9 cellular contexts compared by ENCODE assay signal in genomic region chr12:108313609-108314331, GRCh38. TPM values are rescaled to one million over a fixed set of nuclear protein-coding genes. Genes with fewer than 3 reads are reported as not detected.
DNase-seq lines count a peak whose midpoint lies in the region; ATAC-seq and TF ChIP-seq lines count a peak whose summit lies in the region.
"Had no signal": no experiment of that assay in that cellular context is flagged by ENCODE, and none has a peak within 500 bp of the region (broad histone marks: within the 10 kb centered on the region; RNA-seq: fewer than 3 reads in every experiment).

No MANE protein-coding gene starts in this region.

- H3K4me3 ChIP-seq in astrocyte of the spinal cord (ENCODE audit: low read depth, low read length) (no peak overlapping the region), lower lobe of right lung (no peak overlapping the region), transverse colon (no peak overlapping the region)
- H3K4me3 ChIP-seq: HAP-1 had no signal

- H3K27me3 ChIP-seq in lower lobe of right lung (ENCODE audit: low read depth) (no peaks in the 10 kb centered on the region), transverse colon (no peaks in the 10 kb centered on the region)

- H3K9me3 ChIP-seq in lower lobe of right lung = no peaks in the 10 kb centered on the region
- H3K9me3 ChIP-seq in transverse colon = no peaks in the 10 kb centered on the region
- H3K9me3 ChIP-seq: HAP-1 had no signal

- DNase-seq in activated naive CD4-positive, alpha-beta T cell treated with Interleukin-2 at 50 U/mL for 16 hours = peak; percentile 12
- DNase-seq in activated naive CD4-positive, alpha-beta T cell treated with anti-CD3 and anti-CD28 coated beads, Interleukin-2, amount 50 U/mL, for 16 hours = no peak
- peak; percentile 27 for DNase-seq in astrocyte of the spinal cord (ENCODE audit: low read depth, low spot score)
- DNase-seq in lower lobe of right lung = peak; percentile 72
- peak; percentile 29 for DNase-seq in transverse colon
- no peak for DNase-seq in EL
- DNase-seq in RKO (ENCODE audit: low spot score) = no peak

- ATAC-seq in lower lobe of right lung (peak; percentile 62 to 76), GM21381 (IDR thresholded peaks at IDR 0.05; ENCODE audit: unreplicated experiment) (no peak)

- H3K4me1 ChIP-seq in lower lobe of right lung = peaks cover 79% of the 10 kb centered on the region
- peaks cover 0 to 21% (median 9%) of the 10 kb centered on the region in 4 donors for H3K4me1 ChIP-seq in transverse colon
- H3K4me1 ChIP-seq: HAP-1 had no signal

- intact Hi-C loops in lower lobe of right lung (cut with DNase I) = no loop called here
- intact Hi-C loops in transverse colon (cut with DNase I; ENCODE audit: low total_unique reads) = no loop called here

- no peak for TF ChIP-seq CTCF in astrocyte of the spinal cord (IDR thresholded peaks at IDR 0.05; ENCODE audit: low read depth, low read length)
- no peak for TF ChIP-seq CTCF in lower lobe of right lung (IDR thresholded peaks at IDR 0.05)
- TF ChIP-seq CTCF in transverse colon (IDR thresholded peaks at IDR 0.05) = no peak

- H3K36me3 ChIP-seq in lower lobe of right lung (no peaks in the 10 kb centered on the region), transverse colon (no peaks in the 10 kb centered on the region)
- H3K36me3 ChIP-seq: HAP-1 had no signal

- WGBS in transverse colon (ENCODE audit: low coverage in 1 of 2), 2 donors = 51% methylated on average over 7 of the region's 7 CpGs; no CpG with 5 or more reads in 1 of the 2 donors

- no peak for TF ChIP-seq POLR2A in transverse colon (IDR thresholded peaks at IDR 0.05)

- H3K27ac ChIP-seq in lower lobe of right lung (peak overlapping the region; percentile 83), transverse colon (peak overlapping the region; percentile 33 to 68 (median 54))

- in situ Hi-C loops in astrocyte of the spinal cord (cut with HindIII; ENCODE audit: low sequenced_read_pairs) = no loop called here
- in situ Hi-C loops in transverse colon (cut with MboI; ENCODE audit: low pct_ligation_motif_present in 1 of 4, low pct_unique_long_range_greater_than_20kb in 1 of 4, low sequenced_read_pairs in 3 of 4) = no loop called here

- no peak for TF ChIP-seq EP300 in transverse colon (IDR thresholded peaks at IDR 0.05; ENCODE audit: low read depth)

RNA-seq across cellular contexts. Expression of gene CMKLR1, which starts 25.3 kb away (rescaled TPM):
- total RNA-seq in lower lobe of right lung = 25.6 TPM
- total RNA-seq in transverse colon = 10 to 100 TPM in 1 of 4 donors, 1 to 10 TPM in 3; 4.2 to 13.5 (median 4.5) TPM

Comparison
In these comparisons a context has a peak if more than half of its experiments do, and no peak if none do; other contexts are left out.
1. DNase-seq: peak in activated naive CD4-positive, alpha-beta T cell treated with Interleukin-2 at 50 U/mL for 16 hours (single experiment), astrocyte of the spinal cord (single experiment), lower lobe of right lung (single experiment) and transverse colon (single experiment); none in activated naive CD4-positive, alpha-beta T cell treated with anti-CD3 and anti-CD28 coated beads, Interleukin-2, amount 50 U/mL, for 16 hours (single experiment), EL (single experiment) and RKO (single experiment).